16 cellular contexts compared by ENCODE assay signal in the genomic region with DNA sequence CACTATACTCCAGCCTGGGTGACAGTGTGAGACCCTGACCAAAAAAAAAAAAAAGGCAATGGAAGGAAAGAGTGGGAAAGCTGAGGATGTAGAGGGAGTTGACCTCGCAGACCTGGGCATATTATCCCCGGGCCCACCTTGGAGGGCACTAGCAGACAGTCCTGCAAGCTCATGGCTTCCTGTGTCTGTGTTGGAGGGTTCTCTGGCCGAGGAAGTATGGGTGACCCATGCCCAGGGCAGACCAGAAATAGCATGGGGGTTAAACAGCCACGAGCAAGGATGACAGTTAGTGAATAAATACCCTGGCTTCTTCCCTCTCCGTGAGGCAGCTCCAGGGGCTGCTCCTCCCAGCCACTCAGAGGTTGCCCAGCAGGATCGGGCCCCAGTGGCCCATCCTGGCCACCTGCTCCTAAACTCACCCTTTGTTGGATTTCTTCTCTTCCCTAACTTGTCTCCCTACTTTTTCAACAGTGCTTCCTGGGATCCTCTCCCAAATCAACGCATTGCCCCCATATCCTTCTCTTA.
DNase-seq lines count a peak whose midpoint lies in the region; ATAC-seq and TF ChIP-seq lines count a peak whose summit lies in the region.
"Had no signal": no experiment of that assay in that cellular context is flagged by ENCODE, and none has a peak within 500 bp of the region (broad histone marks: within the 10 kb centered on the region; RNA-seq: fewer than 3 reads in every experiment).

No MANE protein-coding gene starts in this region.

- no peak overlapping the region for H3K27ac Mint-ChIP-seq in activated CD8-positive, alpha-beta memory T cell treated with anti-CD3 and anti-CD28 coated beads, Interleukin-2, amount 10 ng/mL, durations not matched to agents 7 days and 5 days
- no peak overlapping the region for H3K27ac Mint-ChIP-seq in natural killer cell
- H3K27ac Mint-ChIP-seq: CD14-positive monocyte, H9 had no signal

- TF ChIP-seq POLR2A in esophagus muscularis mucosa (IDR thresholded peaks at IDR 0.05; ENCODE audit: low read depth), result no peak
- TF ChIP-seq POLR2A in spleen (IDR thresholded peaks at IDR 0.05), result no peak

- H3K4me3 ChIP-seq in esophagus muscularis mucosa (no peak overlapping the region), spleen (no peak overlapping the region), upper lobe of right lung (no peak overlapping the region)
- H3K4me3 ChIP-seq: BLaER1 had no signal

- H3K27ac ChIP-seq in esophagus muscularis mucosa (replicated peaks in 1 of 4) (no peak overlapping the region), spleen (no peak overlapping the region), upper lobe of right lung (no peak overlapping the region)
- H3K27ac ChIP-seq: BLaER1 had no signal

- no peak for TF ChIP-seq EP300 in esophagus muscularis mucosa (IDR thresholded peaks at IDR 0.05)

- no peaks in the 10 kb centered on the region for H3K36me3 Mint-ChIP-seq in activated CD8-positive, alpha-beta memory T cell treated with anti-CD3 and anti-CD28 coated beads, Interleukin-2, amount 10 ng/mL, durations not matched to agents 7 days and 5 days
- H3K36me3 Mint-ChIP-seq in natural killer cell, result no peaks in the 10 kb centered on the region
- H3K36me3 Mint-ChIP-seq: CD14-positive monocyte; CD4-positive, alpha-beta memory T cell had no signal

- peaks cover 0 to 4% (median 0%) of the 10 kb centered on the region in 4 donors for H3K9me3 ChIP-seq in esophagus muscularis mucosa
- peaks cover 0 to 7% (median 2%) of the 10 kb centered on the region in 8 donors for H3K9me3 ChIP-seq in spleen
- no peaks in the 10 kb centered on the region for H3K9me3 ChIP-seq in upper lobe of right lung
- H3K9me3 ChIP-seq: BLaER1 had no signal

- TF ChIP-seq CTCF in esophagus muscularis mucosa (IDR thresholded peaks at IDR 0.05) (no peak), spleen (IDR thresholded peaks at IDR 0.05 in 8 of 11, conservative IDR thresholded peaks at IDR 0.05 in 3 of 11) (no peak), upper lobe of right lung (IDR thresholded peaks at IDR 0.05) (no peak), natural killer cell (IDR thresholded peaks at IDR 0.05) (no peak)

- no peaks in the 10 kb centered on the region for H3K27me3 Mint-ChIP-seq in activated CD8-positive, alpha-beta memory T cell treated with anti-CD3 and anti-CD28 coated beads, Interleukin-2, amount 10 ng/mL, durations not matched to agents 7 days and 5 days
- peaks cover 0 to 3% of the 10 kb centered on the region in 2 donors for H3K27me3 Mint-ChIP-seq in natural killer cell (ENCODE audit: low read depth in 2 of 2)

- H3K4me3 Mint-ChIP-seq in activated CD8-positive, alpha-beta memory T cell treated with anti-CD3 and anti-CD28 coated beads, Interleukin-2, amount 10 ng/mL, durations not matched to agents 7 days and 5 days, result no peak overlapping the region
- H3K4me3 Mint-ChIP-seq in natural killer cell, result no peak overlapping the region
- H3K4me3 Mint-ChIP-seq: CD4-positive, alpha-beta memory T cell; H9 had no signal

- CTCF ChIA-PET in activated CD8-positive, alpha-beta memory T cell treated with anti-CD3 and anti-CD28 coated beads, Interleukin-2, amount 10 ng/mL, durations not matched to agents 7 days and 5 days (lab: Charles Lee), result no interaction called here

- ATAC-seq in activated CD8-positive, alpha-beta memory T cell treated with anti-CD3 and anti-CD28 coated beads, Interleukin-2, amount 10 ng/mL, durations not matched to agents 7 days and 5 days, result no peak
- ATAC-seq in sciatic nerve, result no peak
- ATAC-seq in upper lobe of right lung, result no peak
- no peak for ATAC-seq in natural killer cell
- ATAC-seq: HepG2 had no signal

- intact Hi-C loops in esophagus muscularis mucosa (cut with DNase I) (no loop called here), sciatic nerve (cut with DNase I) (no loop called here), spleen (cut with DNase I; ENCODE audit: low total_unique reads) (no loop called here), upper lobe of right lung (cut with DNase I) (no loop called here), natural killer cell (cut with micrococcal nuclease) (no loop called here)

- H3K27me3 ChIP-seq in esophagus muscularis mucosa (no peaks in the 10 kb centered on the region), spleen (replicated peaks in 1 of 7) (no peaks in the 10 kb centered on the region), upper lobe of right lung (no peaks in the 10 kb centered on the region)
- H3K27me3 ChIP-seq: BLaER1 had no signal

- peak; percentile 19 for DNase-seq in activated CD8-positive, alpha-beta memory T cell treated with anti-CD3 and anti-CD28 coated beads, Interleukin-2, amount 10 ng/mL, durations not matched to agents 7 days and 5 days
- no peak for DNase-seq in activated CD8-positive, alpha-beta memory T cell treated with anti-CD3 and anti-CD28 coated beads, Interleukin-2, amount 50 U/mL, for 4 hours
- peak; percentile 45 for DNase-seq in esophagus muscularis mucosa (ENCODE audit: extremely low spot score)
- peak; percentile 19 for DNase-seq in sciatic nerve (ENCODE audit: low spot score)
- no peak for DNase-seq in spleen
- DNase-seq in upper lobe of right lung, result no peak
- DNase-seq in natural killer cell, result no peak
- DNase-seq: 8988T; CD4-positive, alpha-beta memory T cell; DMS153; DMS79; GDM1 had no signal

- H3K4me1 Mint-ChIP-seq in activated CD8-positive, alpha-beta memory T cell treated with anti-CD3 and anti-CD28 coated beads, Interleukin-2, amount 10 ng/mL, durations not matched to agents 7 days and 5 days, result no peaks in the 10 kb centered on the region
- no peaks in the 10 kb centered on the region for H3K4me1 Mint-ChIP-seq in natural killer cell
- H3K4me1 Mint-ChIP-seq: CD4-positive, alpha-beta memory T cell had no signal

- H3K36me3 ChIP-seq in esophagus muscularis mucosa (no peaks in the 10 kb centered on the region), spleen (no peaks in the 10 kb centered on the region), upper lobe of right lung (no peaks in the 10 kb centered on the region)
- H3K36me3 ChIP-seq: BLaER1 had no signal

- no peaks in the 10 kb centered on the region for H3K9me3 Mint-ChIP-seq in activated CD8-positive, alpha-beta memory T cell treated with anti-CD3 and anti-CD28 coated beads, Interleukin-2, amount 10 ng/mL, durations not matched to agents 7 days and 5 days (ENCODE audit: low read depth)
- H3K9me3 Mint-ChIP-seq in natural killer cell, result no peaks in the 10 kb centered on the region
- H3K9me3 Mint-ChIP-seq: H9 had no signal

- H3K4me1 ChIP-seq in esophagus muscularis mucosa (no peaks in the 10 kb centered on the region), spleen (no peaks in the 10 kb centered on the region), upper lobe of right lung (no peaks in the 10 kb centered on the region)
- H3K4me1 ChIP-seq: BLaER1 had no signal

- WGBS in esophagus muscularis mucosa, result 80% methylated on average over 7 of the region's 7 CpGs
- WGBS in spleen, 5 donors, result 63 to 81% (median 72%) methylated on average over 7 of the region's 7 CpGs

Comparison
In these comparisons a context has a peak if more than half of its experiments do, and no peak if none do; other contexts are left out.
1. DNase-seq: peak in activated CD8-positive, alpha-beta memory T cell treated with anti-CD3 and anti-CD28 coated beads, Interleukin-2, amount 10 ng/mL, durations not matched to agents 7 days and 5 days (single experiment), esophagus muscularis mucosa (single experiment) and sciatic nerve (single experiment); none in activated CD8-positive, alpha-beta memory T cell treated with anti-CD3 and anti-CD28 coated beads, Interleukin-2, amount 50 U/mL, for 4 hours (single experiment), spleen (single experiment), upper lobe of right lung (single experiment) and natural killer cell (single experiment).